1 cellular context compared by ENCODE assay signal in genomic region chr3:178706411-178706810, GRCh38.
TF ChIP-seq lines count a peak whose summit lies in the region.

No MANE protein-coding gene starts in this region.

TF ChIP-seq in GM12878, 131 proteins besides CTCF, POLR2A, EP300 and RAD21:
- TF ChIP-seq SPI1 (IDR thresholded peaks at IDR 0.05; ENCODE audit: borderline replicate concordance, insufficient read depth, low read depth, low read length) = peak; percentile 64
- TF ChIP-seq SUZ12 (IDR thresholded peaks at IDR 0.05; ENCODE audit: unreplicated experiment) = no peak
